21 cellular contexts compared by ENCODE assay signal in genomic region chr10:76420725-76421124, GRCh38.
A peak's percentile ranks its signal among the peaks of the same experiment; 100 is the strongest.
DNase-seq lines count a peak whose midpoint lies in the region; ATAC-seq, FAIRE-seq and TF ChIP-seq lines count a peak whose summit lies in the region.
"Had no signal": no experiment of that assay in that cellular context is flagged by ENCODE, and none has a peak within 500 bp of the region (broad histone marks: within the 10 kb centered on the region; RNA-seq: fewer than 3 reads in every experiment).

No MANE protein-coding gene starts in this region.

- intact Hi-C loops in body of pancreas (cut with DNase I) (no loop called here), pancreas (cut with DNase I) (no loop called here)

- DNase-seq in DMS53 (lab: John Stamatoyannopoulos, UW): peak; percentile 6
- DNase-seq in DMS53 treated with DMSO at 0.1 percent for 48 hours (lab: John Stamatoyannopoulos, UW; ENCODE audit: unreplicated experiment): no peak
- no peak for DNase-seq in body of pancreas
- DNase-seq in left lobe of liver (ENCODE audit: low spot score): no peak
- DNase-seq in pancreas: no peak
- no peak for DNase-seq in GM10248 (ENCODE audit: extremely low spot score)
- no peak for DNase-seq in HT-29 (ENCODE audit: low spot score)
- no peak for DNase-seq in COLO829 (ENCODE audit: low spot score)
- DNase-seq: AML-193; CD4-positive, alpha-beta T cell; DMS153; DND-41; EL; HFFc6 had no signal

- FAIRE-seq in pancreas (lab: Jason Lieb, UNC): peak; percentile 53
- FAIRE-seq: A549, GM12891, H54 had no signal

- ATAC-seq in body of pancreas (peak; percentile 84), left lobe of liver (peak; percentile 63), pancreas (peak; percentile 79 to 88 (median 87))
- ATAC-seq: A549, GM23338, HCT116 had no signal

- H3K27me3 ChIP-seq in body of pancreas (no peaks in the 10 kb centered on the region), pancreas (no peaks in the 10 kb centered on the region)

- CTCF ChIA-PET in GM10248 (lab: Yijun Ruan, JAX): interaction anchor here (1.0 to 1.7 kb wide), 2 partner anchors 13 to 32 kb away, joined by 3 to 4 read pairs; no protein-coding TSS in a partner anchor

- TF ChIP-seq POLR2A in body of pancreas (IDR thresholded peaks at IDR 0.05): no peak

- H3K4me1 ChIP-seq in body of pancreas: peaks cover 20% of the 10 kb centered on the region
- peaks cover 12 to 21% (median 20%) of the 10 kb centered on the region in 3 donors for H3K4me1 ChIP-seq in pancreas

- H3K36me3 ChIP-seq in body of pancreas (replicated peaks in 1 of 2; ENCODE audit: insufficient read depth in 1 of 2, low read depth in 2 of 2) (no peaks in the 10 kb centered on the region), pancreas (no peaks in the 10 kb centered on the region)

- no peaks in the 10 kb centered on the region for H3K9me3 ChIP-seq in body of pancreas
- H3K9me3 ChIP-seq in pancreas: no peaks in the 10 kb centered on the region
- H3K9me3 ChIP-seq: A549 had no signal

- TF ChIP-seq CTCF in body of pancreas (IDR thresholded peaks at IDR 0.05) (no peak), pancreas (IDR thresholded peaks at IDR 0.05) (no peak), GM10248 (IDR thresholded peaks at IDR 0.05; ENCODE audit: control extremely low read depth, extremely low read depth, low read depth, missing control alignments) (no peak)

- H3K27ac ChIP-seq in body of pancreas (peak overlapping the region in 2 of 4 donors; percentile 15 to 59), pancreas (peak overlapping the region in 2 of 4 donors; percentile 37 to 53)
- H3K27ac ChIP-seq: 22Rv1, A549, C4-2B had no signal

- WGBS in body of pancreas, 2 donors: 10 to 24% methylated on average over 4 of the region's 4 CpGs
- 15 to 17% methylated on average over 4 of the region's 4 CpGs for WGBS in pancreas, 2 donors

- H3K4me3 ChIP-seq in body of pancreas: no peak overlapping the region
- no peak overlapping the region for H3K4me3 ChIP-seq in pancreas
- H3K4me3 ChIP-seq: A549, GM23338 had no signal

- POLR2A ChIA-PET in GM10248 (lab: Yijun Ruan, JAX): no interaction called here
